ENCODE assay signal across 17 cellular contexts in the genomic region with DNA sequence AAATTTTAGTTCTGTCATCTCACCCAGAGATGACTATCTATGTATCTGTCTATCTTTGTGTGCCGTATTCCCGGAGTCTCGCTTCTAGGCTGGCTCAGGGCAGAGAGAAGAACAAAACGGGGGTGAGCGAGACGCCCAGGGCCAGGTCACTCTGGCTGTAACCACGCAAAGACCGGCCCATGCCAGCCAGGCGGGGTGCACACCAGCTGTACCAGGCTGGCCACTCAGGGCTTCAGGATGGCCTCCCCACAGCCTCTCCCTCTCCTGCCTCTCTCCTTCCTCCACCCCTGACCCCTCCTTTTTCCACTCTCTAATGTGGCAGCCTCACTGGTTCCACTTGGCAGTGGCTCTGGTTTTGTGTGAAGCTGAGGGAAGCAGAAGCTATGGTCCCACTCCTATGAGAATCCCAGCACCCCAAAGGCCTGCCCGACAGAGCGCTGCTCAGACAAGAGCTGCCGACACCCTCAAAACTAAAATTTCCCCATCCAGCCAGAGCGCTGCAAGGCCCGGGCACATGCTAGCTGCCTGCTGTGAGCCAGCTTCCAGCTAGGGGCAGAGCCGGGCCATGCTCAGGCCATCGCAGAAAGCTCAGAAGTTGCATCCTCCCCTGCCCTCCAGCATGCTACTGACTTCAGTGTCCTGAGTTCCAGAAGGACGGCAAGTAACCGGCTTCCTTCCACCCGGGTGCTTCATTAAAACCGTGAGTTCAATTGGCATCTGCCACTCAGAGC.
DNase-seq lines count a peak whose midpoint lies in the region; ATAC-seq and TF ChIP-seq lines count a peak whose summit lies in the region.
"Had no signal": no experiment of that assay in that cellular context is flagged by ENCODE, and none has a peak within 500 bp of the region (broad histone marks: within the 10 kb centered on the region; RNA-seq: fewer than 3 reads in every experiment).

No MANE protein-coding gene starts in this region.

- H3K4me2 ChIP-seq in parathyroid adenoma (ENCODE audit: low read length) (no peak overlapping the region), OCI-LY7 (ENCODE audit: low read length) (no peak overlapping the region)
- H3K4me2 ChIP-seq: KMS-11 had no signal

- H3K36me3 ChIP-seq in H7 (replicated peaks; ENCODE audit: control insufficient read depth, insufficient read depth, low read length): no peaks in the 10 kb centered on the region
- no peaks in the 10 kb centered on the region for H3K36me3 ChIP-seq in esophagus squamous epithelium
- H3K36me3 ChIP-seq in parathyroid adenoma (ENCODE audit: control insufficient read depth, insufficient read depth, low read length): no peaks in the 10 kb centered on the region
- no peaks in the 10 kb centered on the region for H3K36me3 ChIP-seq in breast epithelium
- H3K36me3 ChIP-seq in OCI-LY7 (ENCODE audit: insufficient read depth, low read length): no peaks in the 10 kb centered on the region

- POLR2A ChIA-PET in WTC11 (lab: Charles Lee): no interaction called here
- POLR2A ChIA-PET in OCI-LY7 (lab: Charles Lee): no interaction called here

- no TSS peak for BruUV-seq in OCI-LY7 (replicated peaks; lab: Mats Ljungman, UMichigan)

- ATAC-seq in WTC11 (peak; percentile 28; the same call in 1 of the 2 replicates), HG02938 (IDR thresholded peaks at IDR 0.05; ENCODE audit: unreplicated experiment) (no peak)

- H3K79me2 ChIP-seq in parathyroid adenoma: no peaks in the 10 kb centered on the region
- no peaks in the 10 kb centered on the region for H3K79me2 ChIP-seq in OCI-LY7 (ENCODE audit: insufficient read depth, low read depth, low read length)

- TF ChIP-seq POLR2A in esophagus squamous epithelium (IDR thresholded peaks at IDR 0.05) (no peak), breast epithelium (IDR thresholded peaks at IDR 0.05) (no peak)

- H3K36me3 Mint-ChIP-seq in WTC11: no peaks in the 10 kb centered on the region
- H3K36me3 Mint-ChIP-seq: CD4-positive, CD25-positive, alpha-beta regulatory T cell had no signal

- intact Hi-C loops in esophagus squamous epithelium (cut with DNase I) (no loop called here), breast epithelium (cut with DNase I; ENCODE audit: low total_unique reads) (no loop called here), OCI-LY7 (cut with micrococcal nuclease; ENCODE audit: unreplicated experiment) (no loop called here)

- H3K9me3 ChIP-seq in esophagus squamous epithelium: no peaks in the 10 kb centered on the region
- H3K9me3 ChIP-seq in parathyroid adenoma (ENCODE audit: control insufficient read depth, low read length): no peaks in the 10 kb centered on the region
- no peaks in the 10 kb centered on the region for H3K9me3 ChIP-seq in breast epithelium
- no peaks in the 10 kb centered on the region for H3K9me3 ChIP-seq in OCI-LY7 (ENCODE audit: low read length)

- H3K27me3 Mint-ChIP-seq in WTC11 (ENCODE audit: low read depth): no peaks in the 10 kb centered on the region

- H3K4me1 ChIP-seq in esophagus squamous epithelium: peaks cover 5 to 49% (median 19%) of the 10 kb centered on the region in 3 donors
- peaks cover 3% of the 10 kb centered on the region for H3K4me1 ChIP-seq in parathyroid adenoma
- H3K4me1 ChIP-seq in breast epithelium: no peaks in the 10 kb centered on the region
- H3K4me1 ChIP-seq in OCI-LY7 (ENCODE audit: insufficient read depth, low read length, poor library complexity, severe bottlenecking): no peaks in the 10 kb centered on the region

- CTCF ChIA-PET in WTC11 (lab: Charles Lee) (interaction anchor here (0.7 to 4.4 kb wide), 11 partner anchors 17 to 200 kb away, joined by 3 to 23 read pairs (median 5); no protein-coding TSS in a partner anchor), OCI-LY7 (lab: Charles Lee; ENCODE audit: unreplicated experiment) (no interaction called here)

- no peak for TF ChIP-seq CTCF in WTC11 (IDR thresholded peaks at IDR 0.05)
- no peak for TF ChIP-seq CTCF in esophagus squamous epithelium (IDR thresholded peaks at IDR 0.05)
- no peak for TF ChIP-seq CTCF in parathyroid adenoma (IDR thresholded peaks at IDR 0.05)
- no peak for TF ChIP-seq CTCF in breast epithelium (IDR thresholded peaks at IDR 0.05)
- TF ChIP-seq CTCF in OCI-LY7 (conservative IDR thresholded peaks at IDR 0.05; ENCODE audit: low read length): no peak

- H3K9ac ChIP-seq in parathyroid adenoma: no peak overlapping the region
- H3K9ac ChIP-seq: KMS-11 had no signal

- H3K9me3 Mint-ChIP-seq in WTC11: peaks cover 8% of the 10 kb centered on the region; the same call in 1 of the 2 replicates
- H3K9me3 Mint-ChIP-seq: CD4-positive, CD25-positive, alpha-beta regulatory T cell had no signal

- no peak overlapping the region for H3K4me3 Mint-ChIP-seq in WTC11
- H3K4me3 Mint-ChIP-seq: CD4-positive, CD25-positive, alpha-beta regulatory T cell had no signal

- DNase-seq in H7 (peak; percentile 43), WTC11 (ENCODE audit: low spot score) (no peak), esophagus squamous epithelium (lab: John Stamatoyannopoulos, UW) (no peak), breast epithelium (ENCODE audit: low spot score in 2 of 2) (no peak), OCI-LY7 (ENCODE audit: low spot score) (no peak)
- DNase-seq: CD4-positive, CD25-positive, alpha-beta regulatory T cell; DMS79; NCI-H1105; NCI-H146; NCI-H2029; NCI-H226; NCI-H510A treated with DMSO at 0.1 percent for 48 hours; SHP77 treated with DMSO at 0.1 percent for 48 hours had no signal

- peaks cover 8% of the 10 kb centered on the region; the same call in 1 of the 2 replicates for H3K4me1 Mint-ChIP-seq in WTC11
- H3K4me1 Mint-ChIP-seq: CD4-positive, CD25-positive, alpha-beta regulatory T cell had no signal

- 64 to 81% methylated on average over 15 to 20 of the region's 20 CpGs for WGBS in esophagus squamous epithelium, 2 donors

- H2AFZ ChIP-seq in parathyroid adenoma: peak overlapping the region; percentile 22
- H2AFZ ChIP-seq in OCI-LY7 (ENCODE audit: low read length): no peak overlapping the region

- H3K27ac Mint-ChIP-seq in WTC11: no peak overlapping the region
- H3K27ac Mint-ChIP-seq: CD4-positive, CD25-positive, alpha-beta regulatory T cell had no signal

- H3K4me3 ChIP-seq in H7 (ENCODE audit: insufficient read depth, low read depth, low read length): no peak overlapping the region
- no peak overlapping the region for H3K4me3 ChIP-seq in esophagus squamous epithelium
- no peak overlapping the region for H3K4me3 ChIP-seq in parathyroid adenoma (ENCODE audit: low read depth, low read length)
- H3K4me3 ChIP-seq in breast epithelium: no peak overlapping the region
- H3K4me3 ChIP-seq in OCI-LY7 (ENCODE audit: low read depth, low read length, poor library complexity, severe bottlenecking): no peak overlapping the region
- H3K4me3 ChIP-seq: SK-N-MC had no signal

- H4K20me1 ChIP-seq in OCI-LY7 (ENCODE audit: insufficient read depth, low read length): no peaks in the 10 kb centered on the region

- H3K27ac ChIP-seq in esophagus squamous epithelium (peak overlapping the region; percentile 27 to 61 (median 48)), parathyroid adenoma (no peak overlapping the region), breast epithelium (peak overlapping the region in 1 of 2 donors; percentile 32), OCI-LY7 (ENCODE audit: low read depth, low read length, poor library complexity, severe bottlenecking) (no peak overlapping the region)
- H3K27ac ChIP-seq: KMS-11, SK-N-MC had no signal

- no peaks in the 10 kb centered on the region for H3K9me2 ChIP-seq in OCI-LY7 (ENCODE audit: insufficient read depth, low read length)

- H3K27me3 ChIP-seq in H7 (ENCODE audit: control insufficient read depth, insufficient read depth, low read length): no peaks in the 10 kb centered on the region
- peaks cover 0 to 3% (median 0%) of the 10 kb centered on the region in 4 donors for H3K27me3 ChIP-seq in esophagus squamous epithelium
- no peaks in the 10 kb centered on the region for H3K27me3 ChIP-seq in parathyroid adenoma (ENCODE audit: control insufficient read depth, insufficient read depth, low read length)
- peaks cover 0 to 2% of the 10 kb centered on the region in 2 donors for H3K27me3 ChIP-seq in breast epithelium

TF ChIP-seq in WTC11, 78 proteins besides CTCF, POLR2A, EP300 and RAD21 (continues in another document):
- TF ChIP-seq, protein P1, sequence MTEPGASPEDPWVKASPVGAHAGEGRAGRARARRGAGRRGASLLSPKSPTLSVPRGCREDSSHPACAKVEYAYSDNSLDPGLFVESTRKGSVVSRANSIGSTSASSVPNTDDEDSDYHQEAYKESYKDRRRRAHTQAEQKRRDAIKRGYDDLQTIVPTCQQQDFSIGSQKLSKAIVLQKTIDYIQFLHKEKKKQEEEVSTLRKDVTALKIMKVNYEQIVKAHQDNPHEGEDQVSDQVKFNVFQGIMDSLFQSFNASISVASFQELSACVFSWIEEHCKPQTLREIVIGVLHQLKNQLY (CRISPR knock-in tag; IDR thresholded peaks at IDR 0.05): no peak
- no peak for TF ChIP-seq ESRRA (CRISPR knock-in tag; IDR thresholded peaks at IDR 0.05; ENCODE audit: borderline replicate concordance)
- no peak for TF ChIP-seq KAT7 (CRISPR knock-in tag; IDR thresholded peaks at IDR 0.05; ENCODE audit: borderline replicate concordance)
- no peak for TF ChIP-seq NR3C1 (CRISPR knock-in tag; conservative IDR thresholded peaks at IDR 0.05; ENCODE audit: low read depth)
- no peak for TF ChIP-seq JUN (CRISPR knock-in tag; IDR thresholded peaks at IDR 0.05)
- TF ChIP-seq GABPB1 (CRISPR knock-in tag; IDR thresholded peaks at IDR 0.05): no peak
- TF ChIP-seq, protein P2, sequence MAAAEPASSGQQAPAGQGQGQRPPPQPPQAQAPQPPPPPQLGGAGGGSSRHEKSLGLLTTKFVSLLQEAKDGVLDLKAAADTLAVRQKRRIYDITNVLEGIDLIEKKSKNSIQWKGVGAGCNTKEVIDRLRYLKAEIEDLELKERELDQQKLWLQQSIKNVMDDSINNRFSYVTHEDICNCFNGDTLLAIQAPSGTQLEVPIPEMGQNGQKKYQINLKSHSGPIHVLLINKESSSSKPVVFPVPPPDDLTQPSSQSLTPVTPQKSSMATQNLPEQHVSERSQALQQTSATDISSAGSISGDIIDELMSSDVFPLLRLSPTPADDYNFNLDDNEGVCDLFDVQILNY (CRISPR knock-in tag; IDR thresholded peaks at IDR 0.05): no peak

Comparison
In these comparisons a context has a peak if more than half of its experiments do, and no peak if none do; other contexts are left out.
1. H3K27ac ChIP-seq: peak in esophagus squamous epithelium (4 of 4); none in parathyroid adenoma (single experiment) and OCI-LY7 (single experiment).